ENCODE assay signal across 25 cellular contexts in genomic region chr11:70511345-70511744, GRCh38.
DNase-seq lines count a peak whose midpoint lies in the region; ATAC-seq and TF ChIP-seq lines count a peak whose summit lies in the region.
"Had no signal": no experiment of that assay in that cellular context is flagged by ENCODE, and none has a peak within 500 bp of the region (broad histone marks: within the 10 kb centered on the region; RNA-seq: fewer than 3 reads in every experiment).

No MANE protein-coding gene starts in this region.

- DNase-seq in GM12864 (ENCODE audit: low read depth) (no peak), HT-29 (ENCODE audit: low spot score) (peak; percentile 21), endodermal cell (peak; percentile 75), neural crest cell (ENCODE audit: low read depth, low spot score) (no peak), neuronal stem cell (ENCODE audit: low spot score) (no peak), esophagus muscularis mucosa (ENCODE audit: extremely low spot score) (no peak)
- DNase-seq in activated naive CD4-positive, alpha-beta T cell treated with anti-CD3 and anti-CD28 coated beads, Interleukin-2, amount 50 U/mL, for 72 hours (ENCODE audit: low spot score in 2 of 2) = no peak
- DNase-seq: activated CD4-positive, alpha-beta memory T cell treated with anti-CD3 and anti-CD28 coated beads for 36 hours; activated CD4-positive, CD25-positive, alpha-beta regulatory T cell; cerebellar nuclear complex; DMS 273 treated with DMSO at 0.1 percent for 48 hours; midbrain; natural killer cell; NCI-H1105 treated with DMSO at 0.1 percent for 48 hours; NCI-H2081; NCI-H345; SHP77; sigmoid colon; stimulated activated CD4-positive, alpha-beta T cell treated with anti-CD3 and anti-CD28 coated beads, Interleukin-15, amount 100 ng/mL, for 24 hours; stimulated activated naive CD8-positive, alpha-beta T cell treated with anti-CD3 and anti-CD28 coated beads, Interleukin-15, Interleukin-2, amounts not matched to agents 100 U/mL and 50 U/mL, for 24 hours; T1000 had no signal

- H3K23ac ChIP-seq in neuronal stem cell (ENCODE audit: low read depth, low read length, poor library complexity) = no peak overlapping the region

- no peak overlapping the region for H3K4ac ChIP-seq in neuronal stem cell (ENCODE audit: low read length)

- no peaks in the 10 kb centered on the region for H3K36me3 ChIP-seq in endodermal cell (ENCODE audit: control insufficient read depth, insufficient read depth, low read length)
- H3K36me3 ChIP-seq in neuronal stem cell (replicated peaks in 1 of 2; ENCODE audit: control insufficient read depth in 2 of 2, insufficient read depth in 2 of 2, low read length in 2 of 2) = no peaks in the 10 kb centered on the region
- H3K36me3 ChIP-seq in esophagus muscularis mucosa = no peaks in the 10 kb centered on the region
- H3K36me3 ChIP-seq: heart left ventricle, ovary, sigmoid colon, thoracic aorta had no signal

- H3K4me3 Mint-ChIP-seq in endodermal cell (no peak overlapping the region), neural crest cell (no peak overlapping the region)
- H3K4me3 Mint-ChIP-seq: activated CD4-positive, alpha-beta memory T cell treated with anti-CD3 and anti-CD28 coated beads for 36 hours; CD14-positive monocyte; natural killer cell had no signal

- no peaks in the 10 kb centered on the region for H3K79me1 ChIP-seq in neuronal stem cell (ENCODE audit: low read depth, low read length)

- H2BK15ac ChIP-seq in neuronal stem cell (ENCODE audit: low read length) = no peak overlapping the region

- no peak overlapping the region for H2BK120ac ChIP-seq in neuronal stem cell (ENCODE audit: low read depth, low read length)

- H3K4me1 Mint-ChIP-seq in endodermal cell = no peaks in the 10 kb centered on the region
- H3K4me1 Mint-ChIP-seq in neural crest cell = peaks cover 12% of the 10 kb centered on the region
- H3K4me1 Mint-ChIP-seq: CD14-positive monocyte, natural killer cell had no signal

- H3K4me3 ChIP-seq in GM12864 (ENCODE audit: low read depth, low read length) = no peak overlapping the region
- no peak overlapping the region for H3K4me3 ChIP-seq in endodermal cell (ENCODE audit: low read length)
- no peak overlapping the region for H3K4me3 ChIP-seq in neuronal stem cell (ENCODE audit: low read length in 2 of 2)
- H3K4me3 ChIP-seq in esophagus muscularis mucosa = no peak overlapping the region
- H3K4me3 ChIP-seq: heart left ventricle, ovary, sigmoid colon, thoracic aorta had no signal

- no peak for TF ChIP-seq POLR2A in esophagus muscularis mucosa (IDR thresholded peaks at IDR 0.05; ENCODE audit: low read depth)

- peak; percentile 16 for TF ChIP-seq CTCF in GM12864 (IDR thresholded peaks at IDR 0.05; ENCODE audit: low read depth, low read length, missing control alignments)
- peak; percentile 77 for TF ChIP-seq CTCF in endodermal cell (conservative IDR thresholded peaks at IDR 0.05)
- peak; percentile 37 for TF ChIP-seq CTCF in neural crest cell (conservative IDR thresholded peaks at IDR 0.05)
- no peak for TF ChIP-seq CTCF in esophagus muscularis mucosa (IDR thresholded peaks at IDR 0.05)

- H3K18ac ChIP-seq in neuronal stem cell (ENCODE audit: low read length) = no peak overlapping the region

- no peak overlapping the region for H2AK5ac ChIP-seq in neuronal stem cell (ENCODE audit: low read depth, low read length)

- 80 to 94% methylated on average over 1 of the region's 1 CpG for WGBS in endodermal cell (ENCODE audit: insufficient coverage in 1 of 2, insufficient read length in 1 of 2), 2 experiments
- WGBS in neuronal stem cell (ENCODE audit: extremely low coverage in 2 of 2, insufficient read length in 2 of 2, insufficient replicate concordance in 1 of 2), 2 donors = no CpG with 5 or more reads among the region's 1 CpG
- 90% methylated on average over 1 of the region's 1 CpG for WGBS in esophagus muscularis mucosa

- H3K14ac ChIP-seq in neuronal stem cell (ENCODE audit: low read length) = no peak overlapping the region

- no peaks in the 10 kb centered on the region for H3K27me3 ChIP-seq in endodermal cell (ENCODE audit: control insufficient read depth, insufficient read depth, low read length, poor library complexity, severe bottlenecking)
- no peaks in the 10 kb centered on the region for H3K27me3 ChIP-seq in neuronal stem cell (ENCODE audit: control insufficient read depth in 3 of 3, insufficient read depth in 3 of 3, low read depth in 1 of 3, low read length in 3 of 3)
- H3K27me3 ChIP-seq in esophagus muscularis mucosa = no peaks in the 10 kb centered on the region
- H3K27me3 ChIP-seq: heart left ventricle, ovary, sigmoid colon had no signal

- no peak overlapping the region for H4K8ac ChIP-seq in neuronal stem cell (ENCODE audit: low read depth, low read length)

- ATAC-seq in activated naive CD4-positive, alpha-beta T cell treated with anti-CD3 and anti-CD28 coated beads, Interleukin-2, amount 50 U/mL, for 72 hours = no peak
- ATAC-seq: heart left ventricle; natural killer cell; stimulated activated naive CD8-positive, alpha-beta T cell treated with anti-CD3 and anti-CD28 coated beads, Interleukin-15, Interleukin-2, amounts not matched to agents 100 U/mL and 50 U/mL, for 24 hours had no signal

- H3K4me2 ChIP-seq in neuronal stem cell (ENCODE audit: insufficient read depth, low read length, poor library complexity, severe bottlenecking) = no peak overlapping the region

- no peak overlapping the region for H3K27ac Mint-ChIP-seq in endodermal cell
- H3K27ac Mint-ChIP-seq in neural crest cell (ENCODE audit: unreplicated experiment) = no peak overlapping the region
- no peak overlapping the region for H3K27ac Mint-ChIP-seq in activated naive CD4-positive, alpha-beta T cell treated with anti-CD3 and anti-CD28 coated beads, Interleukin-2, amount 50 U/mL, for 72 hours
- H3K27ac Mint-ChIP-seq: activated CD4-positive, alpha-beta memory T cell treated with anti-CD3 and anti-CD28 coated beads for 36 hours; CD14-positive monocyte; natural killer cell had no signal

- intact Hi-C loops in esophagus muscularis mucosa (cut with DNase I) = no loop called here

- no peak overlapping the region for H4K91ac ChIP-seq in neuronal stem cell (ENCODE audit: low read depth, low read length, poor library complexity)

- H2BK12ac ChIP-seq in neuronal stem cell (ENCODE audit: low read length) = no peak overlapping the region

- no peaks in the 10 kb centered on the region for H3K36me3 Mint-ChIP-seq in endodermal cell (ENCODE audit: low read depth)
- H3K36me3 Mint-ChIP-seq in neural crest cell (ENCODE audit: low read depth) = peaks cover 9% of the 10 kb centered on the region
- peaks cover 22 to 25% of the 10 kb centered on the region in 2 donors for H3K36me3 Mint-ChIP-seq in activated naive CD4-positive, alpha-beta T cell treated with anti-CD3 and anti-CD28 coated beads, Interleukin-2, amount 50 U/mL, for 72 hours
- H3K36me3 Mint-ChIP-seq: CD14-positive monocyte had no signal

- H2BK5ac ChIP-seq in neuronal stem cell (ENCODE audit: low read length) = no peak overlapping the region

- H3K27ac ChIP-seq in endodermal cell (ENCODE audit: low read depth, low read length) (no peak overlapping the region), neuronal stem cell (replicated peaks; ENCODE audit: low read length) (no peak overlapping the region), esophagus muscularis mucosa (replicated peaks in 1 of 4) (no peak overlapping the region)
- H3K27ac ChIP-seq: heart left ventricle, ovary, sigmoid colon, thoracic aorta had no signal

- H3K9me3 ChIP-seq in endodermal cell (ENCODE audit: control insufficient read depth, low read length) (peaks cover 23% of the 10 kb centered on the region), neuronal stem cell (replicated peaks in 1 of 2; ENCODE audit: control insufficient read depth in 2 of 2, insufficient read depth in 1 of 2, low read depth in 1 of 2, low read length in 2 of 2) (peaks cover 0 to 20% of the 10 kb centered on the region in 2 donors), esophagus muscularis mucosa (peaks cover 0 to 27% (median 17%) of the 10 kb centered on the region in 4 donors)
- H3K9me3 ChIP-seq: ovary had no signal

- no peaks in the 10 kb centered on the region for H3K27me3 Mint-ChIP-seq in endodermal cell (ENCODE audit: insufficient read depth)
- no peaks in the 10 kb centered on the region for H3K27me3 Mint-ChIP-seq in neural crest cell (ENCODE audit: low read depth)

- no peak overlapping the region for H3K9ac ChIP-seq in endodermal cell (ENCODE audit: extremely low read depth, low read length, poor library complexity, severe bottlenecking)
- H3K9ac ChIP-seq in neuronal stem cell (ENCODE audit: low read depth, low read length, poor library complexity) = no peak overlapping the region

- H2AFZ ChIP-seq in neuronal stem cell (ENCODE audit: low read length) = no peak overlapping the region

- peaks cover 18% of the 10 kb centered on the region for H3K9me3 Mint-ChIP-seq in endodermal cell
- H3K9me3 Mint-ChIP-seq in neural crest cell = peaks cover 13% of the 10 kb centered on the region
- peaks cover 27% of the 10 kb centered on the region in 2 donors for H3K9me3 Mint-ChIP-seq in activated naive CD4-positive, alpha-beta T cell treated with anti-CD3 and anti-CD28 coated beads, Interleukin-2, amount 50 U/mL, for 72 hours

- TF ChIP-seq EP300 in esophagus muscularis mucosa (IDR thresholded peaks at IDR 0.05) = no peak

- H3K4me1 ChIP-seq in endodermal cell (ENCODE audit: control insufficient read depth, insufficient read depth, low read length) = no peaks in the 10 kb centered on the region
- peaks cover 0 to 15% of the 10 kb centered on the region in 2 donors for H3K4me1 ChIP-seq in neuronal stem cell (ENCODE audit: control insufficient read depth in 2 of 2, insufficient read depth in 1 of 2, low read depth in 1 of 2, low read length in 2 of 2)
- H3K4me1 ChIP-seq in esophagus muscularis mucosa = no peaks in the 10 kb centered on the region
- H3K4me1 ChIP-seq: heart left ventricle, sigmoid colon had no signal

Comparison
In these comparisons a context has a peak if more than half of its experiments do, and no peak if none do; other contexts are left out.
1. DNase-seq: peak in HT-29 (single experiment) and endodermal cell (single experiment); none in GM12864 (single experiment), neural crest cell (single experiment), neuronal stem cell (single experiment), activated naive CD4-positive, alpha-beta T cell treated with anti-CD3 and anti-CD28 coated beads, Interleukin-2, amount 50 U/mL, for 72 hours (0 of 2) and esophagus muscularis mucosa (single experiment).
2. CTCF ChIP-seq: peak in GM12864 (single experiment), endodermal cell (single experiment) and neural crest cell (single experiment); none in esophagus muscularis mucosa (0 of 3).